In the genomic region with DNA sequence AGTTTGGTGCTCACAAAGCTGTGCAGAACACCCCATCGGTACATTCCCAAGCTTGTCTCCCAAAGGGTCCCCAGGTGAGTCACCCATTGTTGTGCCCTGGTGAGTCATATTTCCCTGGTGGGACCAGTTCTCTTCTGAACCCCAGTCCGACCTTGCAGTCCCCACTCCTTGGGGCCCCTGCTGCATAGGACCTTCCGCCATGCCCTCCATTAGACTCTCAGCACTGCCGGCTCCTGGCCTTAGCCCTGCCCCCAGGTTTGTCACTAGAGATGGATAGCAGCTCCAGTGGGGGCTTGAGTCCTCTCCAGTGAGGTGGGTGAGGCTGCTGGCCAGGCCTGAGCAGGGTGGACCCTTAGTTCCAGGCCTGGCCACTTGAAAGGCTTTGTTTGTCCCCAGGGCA, we compare ENCODE assay signal across 23 cellular contexts.
DNase-seq lines count a peak whose midpoint lies in the region; ATAC-seq, FAIRE-seq and TF ChIP-seq lines count a peak whose summit lies in the region.
"Had no signal": no experiment of that assay in that cellular context is flagged by ENCODE, and none has a peak within 500 bp of the region (broad histone marks: within the 10 kb centered on the region; RNA-seq: fewer than 3 reads in every experiment).

No MANE protein-coding gene starts in this region.

- H3K23ac ChIP-seq in H1 (ENCODE audit: insufficient read length): no peak overlapping the region
- H3K23ac ChIP-seq in H9 (ENCODE audit: insufficient read length, low read depth, low read length): no peak overlapping the region

- peak overlapping the region in 8 of 11 experiments; percentile 22 to 97 (median 82); a peak in 14 of 22 replicates for H3K4me2 ChIP-seq in BLaER1 treated with 17β-estradiol and CSF1 and Interleukin-3, amounts not matched to agents 10 nM and 100 nM
- no peak overlapping the region for H3K4me2 ChIP-seq in H1 (ENCODE audit: insufficient read depth in 1 of 2, low read depth in 2 of 2, low read length in 2 of 2)
- H3K4me2 ChIP-seq in H9 (ENCODE audit: insufficient read depth, insufficient read length, low read length): no peak overlapping the region
- H3K4me2 ChIP-seq: A549, GM23338 had no signal

- H4K91ac ChIP-seq in H1 (replicated peaks; ENCODE audit: insufficient read length, low read length): no peak overlapping the region
- no peak overlapping the region for H4K91ac ChIP-seq in H9 (ENCODE audit: insufficient read length, low read depth, low read length)

- no peak overlapping the region for H2BK20ac ChIP-seq in H1 (ENCODE audit: low read length)
- H2BK20ac ChIP-seq in H9 (ENCODE audit: low read depth, low read length, poor library complexity, severe bottlenecking): no peak overlapping the region

- H3K4me1 Mint-ChIP-seq in H9: peaks cover 5 to 7% of the 10 kb centered on the region in 2 experiments

- H3K27ac Mint-ChIP-seq in H9: no peak overlapping the region
- H3K27ac Mint-ChIP-seq: CD14-positive monocyte; CD4-positive, alpha-beta T cell; GM23338 had no signal

- POLR2A ChIA-PET in H1 (lab: Charles Lee; ENCODE audit: partially characterized antibody): no interaction called here

- no peak overlapping the region for H2AFZ ChIP-seq in H1 (ENCODE audit: low read length)
- no peak overlapping the region for H2AFZ ChIP-seq in H9 (ENCODE audit: low read length)
- H2AFZ ChIP-seq: GM23338 had no signal

- no peak overlapping the region for H3K4me3 ChIP-seq in BLaER1 treated with 17β-estradiol and CSF1 and Interleukin-3, amounts not matched to agents 10 nM and 100 nM
- H3K4me3 ChIP-seq in H1 (ENCODE audit: extremely low read depth in 1 of 4, insufficient read depth in 2 of 4, low read depth in 3 of 4, low read length in 4 of 4): no peak overlapping the region
- H3K4me3 ChIP-seq in sigmoid colon: no peak overlapping the region
- H3K4me3 ChIP-seq: A549, GM12878, GM23338 had no signal

- peaks cover 6% of the 10 kb centered on the region; the same call in 1 of the 2 replicates for H3K23me2 ChIP-seq in H1 (ENCODE audit: low read depth, low read length)
- no peaks in the 10 kb centered on the region for H3K23me2 ChIP-seq in H9 (ENCODE audit: insufficient read length, low read depth, low read length, poor library complexity, severe bottlenecking)

- H3K56ac ChIP-seq in H1 (replicated peaks; ENCODE audit: insufficient read length, low read depth, low read length): no peak overlapping the region
- no peak overlapping the region for H3K56ac ChIP-seq in H9 (ENCODE audit: insufficient read length, low read depth, low read length)

- DNase-seq in H1 (ENCODE audit: low read depth in 1 of 2, low spot score in 2 of 2): no peak
- peak; percentile 60 for DNase-seq in sigmoid colon
- DNase-seq in stimulated activated naive CD4-positive, alpha-beta T cell treated with Interleukin-2 at 50 U/mL for 16 hours (lab: John Stamatoyannopoulos, UW): no peak
- no peak for DNase-seq in NCI-H1436 (lab: John Stamatoyannopoulos, UW)
- no peak for DNase-seq in H9
- DNase-seq: 8988T; ACHN; CD4-positive, alpha-beta T cell; CD8-positive, alpha-beta memory T cell; DMS 273 treated with DMSO at 0.1 percent for 48 hours; DMS79; EL; GDM1 had no signal

- no peak for TF ChIP-seq POLR2A in H1 (IDR thresholded peaks at IDR 0.05; ENCODE audit: control extremely low read depth in 1 of 2, low read depth in 2 of 2, low read length in 2 of 2)
- no peak for TF ChIP-seq POLR2A in sigmoid colon (IDR thresholded peaks at IDR 0.05)

- H3K18ac ChIP-seq in H1 (ENCODE audit: extremely low read depth, low read length) (no peak overlapping the region), H9 (ENCODE audit: insufficient read length, low read depth, low read length) (no peak overlapping the region)

- H3K36me3 Mint-ChIP-seq in H9 (ENCODE audit: insufficient read depth in 1 of 3, low read depth in 3 of 3): peaks cover 18 to 20% (median 19%) of the 10 kb centered on the region in 3 experiments

- H2BK5ac ChIP-seq in H1 (ENCODE audit: low read depth, low read length) (no peak overlapping the region), H9 (ENCODE audit: insufficient read length, low read length) (no peak overlapping the region)

- peaks cover 36 to 60% (median 53%) of the 10 kb centered on the region in 10 experiments for H3K4me1 ChIP-seq in BLaER1 treated with 17β-estradiol and CSF1 and Interleukin-3, amounts not matched to agents 10 nM and 100 nM
- H3K4me1 ChIP-seq in H1 (replicated peaks in 1 of 4; ENCODE audit: control insufficient read depth in 3 of 4, insufficient read depth in 4 of 4, low read length in 3 of 4) (peaks cover 0 to 5% (median 1%) of the 10 kb centered on the region in 4 experiments; a peak in 2 of 7 replicates), sigmoid colon (peaks cover 0 to 14% (median 8%) of the 10 kb centered on the region in 4 donors), H9 (ENCODE audit: insufficient read depth, low read length) (no peaks in the 10 kb centered on the region)
- H3K4me1 ChIP-seq: A549 had no signal

- H3K9me3 Mint-ChIP-seq in H9: peaks cover 20 to 23% of the 10 kb centered on the region in 2 experiments
- H3K9me3 Mint-ChIP-seq: CD4-positive, alpha-beta T cell had no signal

- no peak overlapping the region for H3K14ac ChIP-seq in H1 (ENCODE audit: insufficient read length)
- no peak overlapping the region for H3K14ac ChIP-seq in H9 (ENCODE audit: insufficient read depth, low read length)

- peak overlapping the region in 1 of 11 experiments; percentile 3; a peak in 1 of 22 replicates for H3K9ac ChIP-seq in BLaER1 treated with 17β-estradiol and CSF1 and Interleukin-3, amounts not matched to agents 10 nM and 100 nM
- H3K9ac ChIP-seq in H1 (replicated peaks in 1 of 4; ENCODE audit: extremely low read depth in 1 of 4, low read depth in 3 of 4, low read length in 3 of 4): no peak overlapping the region
- no peak overlapping the region for H3K9ac ChIP-seq in H9 (ENCODE audit: extremely low read depth, insufficient read length, low read length)

- H2BK120ac ChIP-seq in H1 (replicated peaks; ENCODE audit: low read depth, low read length): peak overlapping the region; percentile 54
- H2BK120ac ChIP-seq in H9 (ENCODE audit: low read depth, low read length, poor library complexity, severe bottlenecking): no peak overlapping the region

- H2BK15ac ChIP-seq in H1 (ENCODE audit: low read length) (no peak overlapping the region), H9 (ENCODE audit: low read depth, low read length) (no peak overlapping the region)

- peaks cover 5% of the 10 kb centered on the region for H3K27me3 Mint-ChIP-seq in H9 (ENCODE audit: low read depth)
- H3K27me3 Mint-ChIP-seq: CD4-positive, alpha-beta T cell had no signal

- H4K20me1 ChIP-seq in BLaER1 treated with 17β-estradiol and CSF1 and Interleukin-3, amounts not matched to agents 10 nM and 100 nM: peaks cover 0 to 62% (median 0%) of the 10 kb centered on the region in 11 experiments; a peak in 9 of 22 replicates
- H4K20me1 ChIP-seq in H1 (replicated peaks in 1 of 2; ENCODE audit: control insufficient read depth in 1 of 2, insufficient read depth in 2 of 2, low read length in 2 of 2) (no peaks in the 10 kb centered on the region), H9 (ENCODE audit: control insufficient read depth, insufficient read depth, insufficient read length) (no peaks in the 10 kb centered on the region)

- TF ChIP-seq EP300 in H1 (IDR thresholded peaks at IDR 0.05; ENCODE audit: borderline replicate concordance in 1 of 2, low read depth in 2 of 2, low read length in 2 of 2) (no peak), sigmoid colon (IDR thresholded peaks at IDR 0.05) (no peak)

- H3K4me3 Mint-ChIP-seq in H9: no peak overlapping the region
- H3K4me3 Mint-ChIP-seq: CD14-positive monocyte, GM23338 had no signal

- FAIRE-seq in H1 (lab: Jason Lieb, UNC): no peak
- FAIRE-seq: A549, D721Med, GM12878, GM19239, H54 had no signal

- H3K79me2 ChIP-seq in H1 (ENCODE audit: control insufficient read depth in 1 of 2, insufficient read depth in 2 of 2, low read length in 2 of 2): no peaks in the 10 kb centered on the region
- H3K79me2 ChIP-seq in H9 (ENCODE audit: insufficient read depth, low read length): no peaks in the 10 kb centered on the region

- peaks cover 8 to 53% (median 39%) of the 10 kb centered on the region in 11 experiments; a peak in 20 of 22 replicates for H3K36me3 ChIP-seq in BLaER1 treated with 17β-estradiol and CSF1 and Interleukin-3, amounts not matched to agents 10 nM and 100 nM
- peaks cover 0 to 5% (median 2%) of the 10 kb centered on the region in 4 experiments; a peak in 2 of 8 replicates for H3K36me3 ChIP-seq in H1 (ENCODE audit: control insufficient read depth in 2 of 4, insufficient read depth in 4 of 4, low read length in 3 of 4)
- H3K36me3 ChIP-seq in sigmoid colon: no peaks in the 10 kb centered on the region

- no peak overlapping the region for H3K27ac ChIP-seq in BLaER1 treated with 17β-estradiol and CSF1 and Interleukin-3, amounts not matched to agents 10 nM and 100 nM
- H3K27ac ChIP-seq in H1 (ENCODE audit: low read depth, low read length): no peak overlapping the region
- no peak overlapping the region for H3K27ac ChIP-seq in sigmoid colon
- no peak overlapping the region for H3K27ac ChIP-seq in H9 (ENCODE audit: insufficient read length, low read depth, low read length)
- H3K27ac ChIP-seq: A549 had no signal

- H3K27me3 ChIP-seq in BLaER1 treated with 17β-estradiol and CSF1 and Interleukin-3, amounts not matched to agents 10 nM and 100 nM: no peaks in the 10 kb centered on the region
- H3K27me3 ChIP-seq in H1 (replicated peaks in 1 of 4; ENCODE audit: control insufficient read depth in 3 of 4, extremely low read depth in 1 of 4, insufficient read depth in 3 of 4, low read length in 3 of 4): peaks cover 0 to 11% (median 8%) of the 10 kb centered on the region in 4 experiments; a peak in 5 of 7 replicates
- peaks cover 0 to 7% (median 0%) of the 10 kb centered on the region in 3 donors for H3K27me3 ChIP-seq in sigmoid colon
- H3K27me3 ChIP-seq in H9 (ENCODE audit: insufficient read depth, low read length): no peaks in the 10 kb centered on the region

- H3T11ph ChIP-seq in H9 (ENCODE audit: low read length): no peak overlapping the region

- no peak for TF ChIP-seq RAD21 in H1 (IDR thresholded peaks at IDR 0.05 in 1 of 2, conservative IDR thresholded peaks at IDR 0.05 in 1 of 2; ENCODE audit: low read depth in 2 of 2, low read length in 2 of 2)

- H4K5ac ChIP-seq in H1 (ENCODE audit: insufficient read length, low read depth, low read length): no peak overlapping the region
- H4K5ac ChIP-seq in H9 (ENCODE audit: insufficient read length, low read depth, low read length): no peak overlapping the region

- H3K4ac ChIP-seq in H1 (replicated peaks; ENCODE audit: insufficient read length, low read depth, low read length) (no peak overlapping the region), H9 (ENCODE audit: low read depth, low read length) (no peak overlapping the region)

- H3K79me1 ChIP-seq in H1 (ENCODE audit: low read depth, low read length) (no peaks in the 10 kb centered on the region), H9 (ENCODE audit: insufficient read depth, low read depth, low read length, poor library complexity, severe bottlenecking) (no peaks in the 10 kb centered on the region)

- no peak for TF ChIP-seq CTCF in H1 (IDR thresholded peaks at IDR 0.05; ENCODE audit: control extremely low read depth in 1 of 3, insufficient read depth in 1 of 3, low read depth in 1 of 3, low read length in 3 of 3)
- no peak for TF ChIP-seq CTCF in sigmoid colon (IDR thresholded peaks at IDR 0.05)
- no peak for TF ChIP-seq CTCF in H9 (conservative IDR thresholded peaks at IDR 0.05)

- CTCF ChIA-PET in H1 (lab: Charles Lee; ENCODE audit: partially characterized antibody): no interaction called here

- H4K8ac ChIP-seq in H1 (ENCODE audit: extremely low read depth, insufficient read depth, low read length) (no peak overlapping the region), H9 (replicated peaks; ENCODE audit: insufficient read length, low read depth, low read length) (no peak overlapping the region)

- H2AK5ac ChIP-seq in H1 (ENCODE audit: low read depth, low read length): no peak overlapping the region
- no peak overlapping the region for H2AK5ac ChIP-seq in H9 (ENCODE audit: insufficient read length, low read length)

- WGBS in H1 (ENCODE audit: extremely low coverage in 1 of 2, insufficient coverage in 1 of 2, insufficient read length in 1 of 2, insufficient replicate concordance in 2 of 2, low coverage in 1 of 2, low lambda C conversion rate in 2 of 2, missing lambda C conversion rate in 1 of 2), 2 experiments: 84% methylated on average over 4 of the region's 4 CpGs; no CpG with 5 or more reads in 1 of the 2 experiments
- 91 to 95% methylated on average over 4 of the region's 4 CpGs for WGBS in sigmoid colon, 2 donors
- no CpG with 5 or more reads among the region's 4 CpGs for WGBS in H9 (ENCODE audit: extremely low coverage, insufficient read length, low lambda C conversion rate)

- no peak for ATAC-seq in HG02642 (IDR thresholded peaks at IDR 0.05; ENCODE audit: poor library complexity, unreplicated experiment)
- ATAC-seq: A549, GM12878, GM23338, HCT116 had no signal

- intact Hi-C loops in sigmoid colon (cut with DNase I): no loop called here

- peaks cover 20 to 40% (median 23%) of the 10 kb centered on the region in 11 experiments for H3K9me3 ChIP-seq in BLaER1 treated with 17β-estradiol and CSF1 and Interleukin-3, amounts not matched to agents 10 nM and 100 nM (replicated peaks in 1 of 11)
- H3K9me3 ChIP-seq in H1 (ENCODE audit: insufficient read depth in 2 of 2, low read depth in 1 of 2, low read length in 1 of 2): peaks cover 19 to 20% of the 10 kb centered on the region in 2 experiments
- no peaks in the 10 kb centered on the region for H3K9me3 ChIP-seq in sigmoid colon
- H3K9me3 ChIP-seq in H9 (ENCODE audit: control insufficient read depth, low read depth, low read length): peaks cover 18% of the 10 kb centered on the region

- H2BK12ac ChIP-seq in H1 (ENCODE audit: low read depth, low read length) (no peak overlapping the region), H9 (ENCODE audit: insufficient read length, low read depth, low read length) (no peak overlapping the region)

Comparison
In these comparisons a context has a peak if more than half of its experiments do, and no peak if none do; other contexts are left out.
1. H3K4me2 ChIP-seq: peak in BLaER1 treated with 17β-estradiol and CSF1 and Interleukin-3, amounts not matched to agents 10 nM and 100 nM (8 of 11); none in H1 (0 of 2) and H9 (single experiment).